In genomic region chr1:224114787-224115175, GRCh38 we compare ENCODE assay signal across 8 cellular contexts. TPM values are rescaled to one million over a fixed set of nuclear protein-coding genes. Genes with fewer than 3 reads are reported as not detected.
A peak's percentile ranks its signal among the peaks of the same experiment; 100 is the strongest.
DNase-seq lines count a peak whose midpoint lies in the region; ATAC-seq and TF ChIP-seq lines count a peak whose summit lies in the region.

No MANE protein-coding gene starts in this region.

- peaks cover 3% of the 10 kb centered on the region for H3K27me3 Mint-ChIP-seq in activated T-cell treated with anti-CD3 and anti-CD28 coated beads, Interleukin-2, amount 50 U/mL, for 4 hours (ENCODE audit: low read depth)
- H3K27me3 Mint-ChIP-seq in activated CD4-positive, alpha-beta memory T cell treated with anti-CD3 and anti-CD28 coated beads for 36 hours: no peaks in the 10 kb centered on the region

- H3K4me1 ChIP-seq in sigmoid colon: peaks cover 0 to 33% (median 29%) of the 10 kb centered on the region in 4 donors

- H3K36me3 Mint-ChIP-seq in activated T-cell treated with anti-CD3 and anti-CD28 coated beads, Interleukin-2, amount 50 U/mL, for 4 hours (ENCODE audit: insufficient read depth): peaks cover 6% of the 10 kb centered on the region
- H3K36me3 Mint-ChIP-seq in activated CD4-positive, alpha-beta memory T cell treated with anti-CD3 and anti-CD28 coated beads for 36 hours: peaks cover 6% of the 10 kb centered on the region

- H3K9me3 Mint-ChIP-seq in activated T-cell treated with anti-CD3 and anti-CD28 coated beads, Interleukin-2, amount 50 U/mL, for 4 hours: no peaks in the 10 kb centered on the region
- H3K9me3 Mint-ChIP-seq in activated CD4-positive, alpha-beta memory T cell treated with anti-CD3 and anti-CD28 coated beads for 36 hours: no peaks in the 10 kb centered on the region

- no peak for DNase-seq in activated T-cell treated with anti-CD3 and anti-CD28 coated beads, Interleukin-2, amount 50 U/mL, for 4 hours
- no peak for DNase-seq in activated T-cell treated with anti-CD3 and anti-CD28 coated beads, Interleukin-2, amount 50 U/mL, for 48 hours
- no peak for DNase-seq in activated CD4-positive, alpha-beta memory T cell treated with anti-CD3 and anti-CD28 coated beads for 36 hours
- DNase-seq in left ventricle myocardium superior (no peak), sigmoid colon (no peak), amniotic stem cell (lab: John Stamatoyannopoulos, UW) (no peak), NCI-H187 treated with DMSO at 0.1 percent for 48 hours (lab: John Stamatoyannopoulos, UW) (no peak)

- peak overlapping the region; percentile 90 to 95 (median 92) for H3K27ac ChIP-seq in sigmoid colon

- POLR2A ChIA-PET in activated CD4-positive, alpha-beta memory T cell treated with anti-CD3 and anti-CD28 coated beads for 36 hours (lab: Charles Lee): no interaction called here

- ATAC-seq in activated T-cell treated with anti-CD3 and anti-CD28 coated beads, Interleukin-2, amount 50 U/mL, for 4 hours: no peak
- ATAC-seq in left ventricle myocardium superior (peak; percentile 15), GM18861 (IDR thresholded peaks at IDR 0.05; ENCODE audit: unreplicated experiment) (no peak)

- H3K9me3 ChIP-seq in sigmoid colon: no peaks in the 10 kb centered on the region

- H3K27me3 ChIP-seq in sigmoid colon: peaks cover 0 to 9% (median 0%) of the 10 kb centered on the region in 3 donors

- CTCF ChIA-PET in activated CD4-positive, alpha-beta memory T cell treated with anti-CD3 and anti-CD28 coated beads for 36 hours (lab: Charles Lee): interaction anchor here (2.4 to 3.3 kb wide), 3 partner anchors 78 to 342 kb away, joined by 16 to 22 read pairs (median 17); no protein-coding TSS in a partner anchor

- no peaks in the 10 kb centered on the region for H3K36me3 ChIP-seq in sigmoid colon

- H3K4me3 Mint-ChIP-seq in activated T-cell treated with anti-CD3 and anti-CD28 coated beads, Interleukin-2, amount 50 U/mL, for 4 hours: peak overlapping the region; percentile 90
- peak overlapping the region; percentile 78 for H3K4me3 Mint-ChIP-seq in activated CD4-positive, alpha-beta memory T cell treated with anti-CD3 and anti-CD28 coated beads for 36 hours

- no peak for TF ChIP-seq POLR2A in sigmoid colon (IDR thresholded peaks at IDR 0.05)

- no peak for TF ChIP-seq CTCF in sigmoid colon (IDR thresholded peaks at IDR 0.05)

- peak overlapping the region; percentile 86 for H3K27ac Mint-ChIP-seq in activated CD4-positive, alpha-beta memory T cell treated with anti-CD3 and anti-CD28 coated beads for 36 hours

- intact Hi-C loops in activated CD4-positive, alpha-beta memory T cell treated with anti-CD3 and anti-CD28 coated beads for 36 hours (cut with micrococcal nuclease): loop anchor here (1.0 kb wide), 3 partner anchors 68 to 321 kb away; partner anchors contain the start of gene CNIH4
- intact Hi-C loops in left ventricle myocardium superior (cut with micrococcal nuclease): loop anchor here (5.0 kb wide), 2 partner anchors 218 to 343 kb away; partner anchors contain the start of gene NVL
- intact Hi-C loops in sigmoid colon (cut with DNase I): loop anchor here (1.0 to 5.0 kb wide), 2 partner anchors 68 to 343 kb away; partner anchors contain the start of gene DEGS1

- no peak for TF ChIP-seq EP300 in sigmoid colon (IDR thresholded peaks at IDR 0.05)

- peaks cover 33% of the 10 kb centered on the region for H3K4me1 Mint-ChIP-seq in activated T-cell treated with anti-CD3 and anti-CD28 coated beads, Interleukin-2, amount 50 U/mL, for 4 hours (ENCODE audit: low read depth)
- peaks cover 33% of the 10 kb centered on the region for H3K4me1 Mint-ChIP-seq in activated CD4-positive, alpha-beta memory T cell treated with anti-CD3 and anti-CD28 coated beads for 36 hours (ENCODE audit: low read depth)

- peak overlapping the region; percentile 71 to 98 (median 84) for H3K4me3 ChIP-seq in sigmoid colon

- 1 to 4% methylated on average over 11 of the region's 11 CpGs for WGBS in sigmoid colon, 2 donors

RNA-seq across cellular contexts. Expression of gene FBXO28, which starts 0.9 kb away (rescaled TPM):
- 10 to 100 TPM; 33.1 to 34.1 (median 33.3) TPM for total RNA-seq in activated T-cell treated with anti-CD3 and anti-CD28 coated beads, Interleukin-2, amount 50 U/mL, for 4 hours
- 10 to 100 TPM; 19.5 to 20.0 TPM for total RNA-seq in activated CD4-positive, alpha-beta memory T cell treated with anti-CD3 and anti-CD28 coated beads for 36 hours
- total RNA-seq in left ventricle myocardium superior (18.1 TPM), sigmoid colon (10 to 100 TPM; 21.9 to 32.7 (median 26.2) TPM)
- polyA plus RNA-seq in sigmoid colon: 10 to 100 TPM; 10.2 to 13.4 (median 12.2) TPM
